In the genomic region with DNA sequence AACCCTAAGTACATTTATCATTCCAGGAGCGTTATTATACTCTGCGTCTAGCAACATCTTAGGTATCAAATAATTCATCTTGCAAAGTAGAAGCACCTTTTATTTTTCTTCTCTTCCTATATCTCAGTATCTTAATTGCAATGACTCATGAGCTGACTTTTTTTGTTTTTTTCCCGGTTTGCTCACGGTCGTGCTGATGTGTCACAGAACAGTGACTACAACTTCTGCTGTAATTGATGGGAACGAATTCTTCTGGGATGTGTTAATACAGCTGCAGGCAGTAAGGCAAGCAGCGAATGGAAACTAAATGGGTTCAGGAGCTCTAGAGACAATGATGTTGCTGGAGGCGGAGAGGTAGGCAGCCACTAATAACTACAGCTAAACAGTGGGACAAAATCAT, we compare ENCODE assay signal across 18 cellular contexts.
A peak's percentile ranks its signal among the peaks of the same experiment; 100 is the strongest.
DNase-seq lines count a peak whose midpoint lies in the region; FAIRE-seq and TF ChIP-seq lines count a peak whose summit lies in the region.
"Had no signal": no experiment of that assay in that cellular context is flagged by ENCODE, and none has a peak within 500 bp of the region (broad histone marks: within the 10 kb centered on the region; RNA-seq: fewer than 3 reads in every experiment).

No MANE protein-coding gene starts in this region.

- H3K27me3 ChIP-seq in MG63 (no peaks in the 10 kb centered on the region), endothelial cell of umbilical vein (ENCODE audit: control insufficient read depth in 2 of 2, insufficient read depth in 2 of 2, low read length in 2 of 2) (no peaks in the 10 kb centered on the region), mesenchymal stem cell (ENCODE audit: control insufficient read depth in 1 of 2, insufficient read depth in 1 of 2, low read length in 2 of 2) (no peaks in the 10 kb centered on the region), spleen (replicated peaks in 1 of 7) (no peaks in the 10 kb centered on the region)
- H3K27me3 ChIP-seq: adrenal gland, stomach had no signal

- H3K36me3 ChIP-seq in MG63 (no peaks in the 10 kb centered on the region), endothelial cell of umbilical vein (ENCODE audit: control insufficient read depth in 2 of 2, extremely low read depth in 1 of 2, insufficient read depth in 2 of 2, low read length in 2 of 2) (no peaks in the 10 kb centered on the region), mesenchymal stem cell (ENCODE audit: control insufficient read depth in 1 of 2, insufficient read depth in 2 of 2, low read depth in 1 of 2, low read length in 2 of 2) (no peaks in the 10 kb centered on the region), spleen (no peaks in the 10 kb centered on the region)
- H3K36me3 ChIP-seq: adrenal gland, stomach had no signal

- H3K9me3 Mint-ChIP-seq in activated naive CD4-positive, alpha-beta T cell treated with anti-CD3 and anti-CD28 coated beads for 36 hours, result no peaks in the 10 kb centered on the region
- H3K9me3 Mint-ChIP-seq: activated T-cell treated with anti-CD3 and anti-CD28 coated beads, Interleukin-2, amount 50 U/mL, for 24 hours had no signal

- peak overlapping the region; percentile 41 for H3K27ac ChIP-seq in endothelial cell of umbilical vein (ENCODE audit: insufficient read depth, low read depth, low read length)
- peak overlapping the region; percentile 65 for H3K27ac ChIP-seq in mesenchymal stem cell (ENCODE audit: low read length, poor library complexity, severe bottlenecking)
- H3K27ac ChIP-seq in spleen, result no peak overlapping the region
- H3K27ac ChIP-seq: A549, adrenal gland, stomach had no signal

- H3K9ac ChIP-seq in endothelial cell of umbilical vein (replicated peaks; ENCODE audit: extremely low read depth, insufficient read depth, low read length), result no peak overlapping the region
- H3K9ac ChIP-seq in mesenchymal stem cell (ENCODE audit: low read length), result no peak overlapping the region

- no peaks in the 10 kb centered on the region for H4K20me1 ChIP-seq in endothelial cell of umbilical vein (replicated peaks; ENCODE audit: control insufficient read depth, extremely low read depth, insufficient read depth, low read length)

- DNase-seq in 8988T (peak; percentile 9), MG63 (peak; percentile 10), endothelial cell of umbilical vein (ENCODE audit: low read depth, low spot score) (peak; percentile 54), mesenchymal stem cell (peak; percentile 75), NCI-H2227 (lab: John Stamatoyannopoulos, UW; ENCODE audit: unreplicated experiment) (no peak), spleen (no peak), SHP77 treated with DMSO at 0.1 percent for 48 hours (lab: John Stamatoyannopoulos, UW) (no peak)
- DNase-seq in activated naive CD4-positive, alpha-beta T cell treated with anti-CD3 and anti-CD28 coated beads for 36 hours, result no peak
- DNase-seq: activated CD4-positive, CD25-positive, alpha-beta regulatory T cell treated with anti-CD3 and anti-CD28 coated beads, Interleukin-2, amount 50 U/mL, for 72 hours; activated T-cell treated with anti-CD3 and anti-CD28 coated beads, Interleukin-2, amount 50 U/mL, for 24 hours; dermis blood vessel endothelial cell; foreskin melanocyte; HFFc6; naive thymus-derived CD8-positive, alpha-beta T cell; stomach had no signal

- no peak overlapping the region for H4K91ac ChIP-seq in mesenchymal stem cell (ENCODE audit: low read length)

- no peak overlapping the region for H2BK120ac ChIP-seq in mesenchymal stem cell (ENCODE audit: low read depth, low read length)

- H3K23ac ChIP-seq in mesenchymal stem cell (ENCODE audit: low read length in 2 of 2), result no peak overlapping the region

- dilution Hi-C loops in endothelial cell of umbilical vein (cut with MboI; ENCODE audit: extremely low pct_ligation_motif_present, low sequenced_read_pairs), result no loop called here

- H3K79me2 ChIP-seq in endothelial cell of umbilical vein (ENCODE audit: control insufficient read depth, insufficient read depth, low read length), result no peaks in the 10 kb centered on the region

- no peak overlapping the region for H4K8ac ChIP-seq in mesenchymal stem cell (ENCODE audit: low read length)

- no peak for TF ChIP-seq CTCF in endothelial cell of umbilical vein (IDR thresholded peaks at IDR 0.05; ENCODE audit: extremely low read depth in 1 of 2, insufficient read depth in 1 of 2, low read depth in 1 of 2, low read length in 2 of 2)
- no peak for TF ChIP-seq CTCF in spleen (IDR thresholded peaks at IDR 0.05 in 8 of 11, conservative IDR thresholded peaks at IDR 0.05 in 3 of 11)

- WGBS in mesenchymal stem cell, result 15% methylated on average over 7 of the region's 8 CpGs
- 69 to 85% (median 82%) methylated on average over 8 of the region's 8 CpGs for WGBS in spleen, 5 donors

- intact Hi-C loops in endothelial cell of umbilical vein (cut with micrococcal nuclease) (loop anchor here (1.0 to 5.0 kb wide), 2 partner anchors 36 to 54 kb away; no protein-coding TSS in a partner anchor), spleen (cut with DNase I; ENCODE audit: low total_unique reads) (no loop called here)
- intact Hi-C loops in activated naive CD4-positive, alpha-beta T cell treated with anti-CD3 and anti-CD28 coated beads for 36 hours (cut with micrococcal nuclease), result loop anchor here (10.0 kb wide), 1 partner anchor 199 kb away; no protein-coding TSS in a partner anchor

- no peaks in the 10 kb centered on the region for H3K9me3 ChIP-seq in MG63
- no peaks in the 10 kb centered on the region for H3K9me3 ChIP-seq in endothelial cell of umbilical vein (replicated peaks; ENCODE audit: control insufficient read depth, insufficient read depth, low read length)
- no peaks in the 10 kb centered on the region for H3K9me3 ChIP-seq in mesenchymal stem cell (ENCODE audit: control insufficient read depth, low read length)
- H3K9me3 ChIP-seq in spleen, result no peaks in the 10 kb centered on the region
- H3K9me3 ChIP-seq: A549, adrenal gland, stomach had no signal

- H2AFZ ChIP-seq in endothelial cell of umbilical vein (ENCODE audit: low read depth, low read length) (no peak overlapping the region), mesenchymal stem cell (ENCODE audit: low read depth, low read length) (no peak overlapping the region)

- H3K9me1 ChIP-seq in endothelial cell of umbilical vein (replicated peaks; ENCODE audit: control insufficient read depth, extremely low read depth, insufficient read depth, low read length), result no peaks in the 10 kb centered on the region

- no peak overlapping the region for H2BK15ac ChIP-seq in mesenchymal stem cell (ENCODE audit: low read depth, poor library complexity, severe bottlenecking)

- no peak overlapping the region for H3K18ac ChIP-seq in mesenchymal stem cell (ENCODE audit: low read depth in 1 of 2, low read length in 2 of 2)

- peak; percentile 46 for FAIRE-seq in endothelial cell of umbilical vein (lab: Jason Lieb, UNC)
- FAIRE-seq: A549, islet of Langerhans had no signal

- no TSS peak for BruUV-seq in endothelial cell of umbilical vein (replicated peaks; lab: Mats Ljungman, UMichigan)

- H2BK12ac ChIP-seq in mesenchymal stem cell (ENCODE audit: low read length in 2 of 2), result no peak overlapping the region

- no peak overlapping the region for H3K27ac Mint-ChIP-seq in activated naive CD4-positive, alpha-beta T cell treated with anti-CD3 and anti-CD28 coated beads for 36 hours
- H3K27ac Mint-ChIP-seq: activated T-cell treated with anti-CD3 and anti-CD28 coated beads, Interleukin-2, amount 50 U/mL, for 24 hours; HFFc6; naive thymus-derived CD8-positive, alpha-beta T cell had no signal

- H3K4ac ChIP-seq in mesenchymal stem cell (ENCODE audit: low read depth in 1 of 2, low read length in 2 of 2), result no peak overlapping the region

- H3K4me3 ChIP-seq in MG63 (no peak overlapping the region), endothelial cell of umbilical vein (replicated peaks in 1 of 3; ENCODE audit: insufficient read depth in 1 of 3, low read depth in 1 of 3, low read length in 3 of 3) (no peak overlapping the region), mesenchymal stem cell (ENCODE audit: insufficient read depth in 1 of 2, low read depth in 1 of 2, low read length in 2 of 2) (no peak overlapping the region), spleen (no peak overlapping the region)
- H3K4me3 ChIP-seq: A549, adrenal gland, stomach had no signal

- H3K4me1 ChIP-seq in endothelial cell of umbilical vein (ENCODE audit: control insufficient read depth, extremely low read depth, insufficient read depth, low read length) (peaks cover 2% of the 10 kb centered on the region), mesenchymal stem cell (ENCODE audit: control insufficient read depth, insufficient read depth, low read depth, low read length) (no peaks in the 10 kb centered on the region), spleen (no peaks in the 10 kb centered on the region)
- H3K4me1 ChIP-seq: A549, adrenal gland, stomach had no signal

- no peaks in the 10 kb centered on the region for H3K4me1 Mint-ChIP-seq in activated naive CD4-positive, alpha-beta T cell treated with anti-CD3 and anti-CD28 coated beads for 36 hours (ENCODE audit: low read depth)
- H3K4me1 Mint-ChIP-seq: naive thymus-derived CD8-positive, alpha-beta T cell had no signal

- no peak overlapping the region for H3K14ac ChIP-seq in mesenchymal stem cell (ENCODE audit: low read length in 2 of 2)

- no peak overlapping the region for H2BK5ac ChIP-seq in mesenchymal stem cell (ENCODE audit: low read depth, low read length, poor library complexity, severe bottlenecking)

- H3K4me2 ChIP-seq in endothelial cell of umbilical vein (ENCODE audit: insufficient read depth, low read length), result peak overlapping the region; percentile 2
- H3K4me2 ChIP-seq in mesenchymal stem cell (ENCODE audit: low read length, poor library complexity, severe bottlenecking), result no peak overlapping the region
- H3K4me2 ChIP-seq: A549 had no signal

- H3K36me3 Mint-ChIP-seq in activated naive CD4-positive, alpha-beta T cell treated with anti-CD3 and anti-CD28 coated beads for 36 hours (ENCODE audit: low read depth), result no peaks in the 10 kb centered on the region
- H3K36me3 Mint-ChIP-seq: naive thymus-derived CD8-positive, alpha-beta T cell had no signal

- no peaks in the 10 kb centered on the region for H3K79me1 ChIP-seq in mesenchymal stem cell (replicated peaks; ENCODE audit: low read length, poor library complexity, severe bottlenecking)

- H3K27me3 Mint-ChIP-seq in activated naive CD4-positive, alpha-beta T cell treated with anti-CD3 and anti-CD28 coated beads for 36 hours (ENCODE audit: low read depth), result no peaks in the 10 kb centered on the region
- H3K27me3 Mint-ChIP-seq: activated T-cell treated with anti-CD3 and anti-CD28 coated beads, Interleukin-2, amount 50 U/mL, for 24 hours had no signal

- TF ChIP-seq POLR2A in endothelial cell of umbilical vein (IDR thresholded peaks at IDR 0.05; ENCODE audit: low read depth, low read length), result no peak
- no peak for TF ChIP-seq POLR2A in spleen (IDR thresholded peaks at IDR 0.05)

- CTCF ChIA-PET in endothelial cell of umbilical vein (lab: Charles Lee), result interaction anchor here (1.2 to 2.1 kb wide), 3 partner anchors 15 to 108 kb away, joined by 3 to 6 read pairs (median 3); no protein-coding TSS in a partner anchor
- CTCF ChIA-PET in activated naive CD4-positive, alpha-beta T cell treated with anti-CD3 and anti-CD28 coated beads for 36 hours (lab: Charles Lee), result no interaction called here

- H3K4me3 Mint-ChIP-seq in activated naive CD4-positive, alpha-beta T cell treated with anti-CD3 and anti-CD28 coated beads for 36 hours, result no peak overlapping the region
- H3K4me3 Mint-ChIP-seq: activated T-cell treated with anti-CD3 and anti-CD28 coated beads, Interleukin-2, amount 50 U/mL, for 24 hours; HFFc6; naive thymus-derived CD8-positive, alpha-beta T cell had no signal

- POLR2A ChIA-PET in endothelial cell of umbilical vein (lab: Charles Lee), result no interaction called here

- H2AK5ac ChIP-seq in mesenchymal stem cell (ENCODE audit: low read length, severe bottlenecking), result no peak overlapping the region

Comparison
In these comparisons a context has a peak if more than half of its experiments do, and no peak if none do; other contexts are left out.
1. DNase-seq: peak in 8988T (single experiment), MG63 (single experiment), endothelial cell of umbilical vein (single experiment) and mesenchymal stem cell (single experiment); none in NCI-H2227 (single experiment), spleen (single experiment), activated naive CD4-positive, alpha-beta T cell treated with anti-CD3 and anti-CD28 coated beads for 36 hours (single experiment) and SHP77 treated with DMSO at 0.1 percent for 48 hours (single experiment).
2. H3K27ac ChIP-seq: peak in endothelial cell of umbilical vein (single experiment) and mesenchymal stem cell (single experiment); none in spleen (0 of 8).